9 cellular contexts compared by ENCODE assay signal in genomic region chr11:67649634-67650540, GRCh38. TPM values are rescaled to one million over a fixed set of nuclear protein-coding genes. Genes with fewer than 3 reads are reported as not detected.
DNase-seq lines count a peak whose midpoint lies in the region; ATAC-seq and TF ChIP-seq lines count a peak whose summit lies in the region.
"Had no signal": no experiment of that assay in that cellular context is flagged by ENCODE, and none has a peak within 500 bp of the region (broad histone marks: within the 10 kb centered on the region; RNA-seq: fewer than 3 reads in every experiment).

No MANE protein-coding gene starts in this region.

- no peak for DNase-seq in activated CD4-positive, alpha-beta T cell treated with anti-CD3 and anti-CD28 coated beads, Interleukin-2, amount 10 ng/mL, durations not matched to agents 24 days and 14 days
- no peak for DNase-seq in activated CD4-positive, alpha-beta T cell treated with anti-CD3 and anti-CD28 coated beads, Interleukin-2, amount 50 U/mL, for 4 hours
- DNase-seq in SW480 (ENCODE audit: low spot score) = peak; percentile 37
- DNase-seq in kidney tubule cell (ENCODE audit: low spot score) = peak; percentile 20
- no peak for DNase-seq in testis
- no peak for DNase-seq in GDM1 (lab: John Stamatoyannopoulos, UW)
- DNase-seq: Right ventricle myocardium superior had no signal

- no peaks in the 10 kb centered on the region for H3K9me3 ChIP-seq in testis

- H3K9me3 Mint-ChIP-seq in activated CD4-positive, alpha-beta T cell treated with anti-CD3 and anti-CD28 coated beads, Interleukin-2, amount 10 ng/mL, durations not matched to agents 24 days and 14 days = no peaks in the 10 kb centered on the region

- intact Hi-C loops in activated CD4-positive, alpha-beta T cell treated with anti-CD3 and anti-CD28 coated beads, Interleukin-2, amount 10 ng/mL, durations not matched to agents 24 days and 14 days (cut with micrococcal nuclease) = no loop called here
- intact Hi-C loops in testis (cut with DNase I; ENCODE audit: low total_unique reads) = no loop called here

- H3K36me3 ChIP-seq in testis (ENCODE audit: low read depth, missing control alignments) = no peaks in the 10 kb centered on the region

- TF ChIP-seq CTCF in testis (IDR thresholded peaks at IDR 0.05) = no peak

- TF ChIP-seq POLR2A in testis (IDR thresholded peaks at IDR 0.05) = no peak

- peak overlapping the region; percentile 84 for H3K27ac Mint-ChIP-seq in activated CD4-positive, alpha-beta T cell treated with anti-CD3 and anti-CD28 coated beads, Interleukin-2, amount 10 ng/mL, durations not matched to agents 24 days and 14 days

- no peak overlapping the region for H3K27ac ChIP-seq in testis

- peaks cover 18% of the 10 kb centered on the region for H3K4me1 Mint-ChIP-seq in activated CD4-positive, alpha-beta T cell treated with anti-CD3 and anti-CD28 coated beads, Interleukin-2, amount 10 ng/mL, durations not matched to agents 24 days and 14 days

- no peak for ATAC-seq in HG03565 (IDR thresholded peaks at IDR 0.05; ENCODE audit: unreplicated experiment)
- no peak for ATAC-seq in GM21529 (IDR thresholded peaks at IDR 0.05; ENCODE audit: unreplicated experiment)

- no peaks in the 10 kb centered on the region for H3K4me1 ChIP-seq in testis

- no peaks in the 10 kb centered on the region for H3K36me3 Mint-ChIP-seq in activated CD4-positive, alpha-beta T cell treated with anti-CD3 and anti-CD28 coated beads, Interleukin-2, amount 10 ng/mL, durations not matched to agents 24 days and 14 days (ENCODE audit: low read depth)

- no peaks in the 10 kb centered on the region for H3K27me3 Mint-ChIP-seq in activated CD4-positive, alpha-beta T cell treated with anti-CD3 and anti-CD28 coated beads, Interleukin-2, amount 10 ng/mL, durations not matched to agents 24 days and 14 days

- peak overlapping the region; percentile 87 for H3K4me3 Mint-ChIP-seq in activated CD4-positive, alpha-beta T cell treated with anti-CD3 and anti-CD28 coated beads, Interleukin-2, amount 10 ng/mL, durations not matched to agents 24 days and 14 days

- 69 to 71% methylated on average over 20 to 22 of the region's 22 CpGs for WGBS in testis, 2 donors

- H3K27me3 ChIP-seq in testis = no peaks in the 10 kb centered on the region

- peak overlapping the region; percentile 7 to 42 for H3K4me3 ChIP-seq in testis

RNA-seq across cellular contexts. Expression of gene ACY3, which starts 0.6 kb away (rescaled TPM):
- total RNA-seq in activated CD4-positive, alpha-beta T cell treated with anti-CD3 and anti-CD28 coated beads, Interleukin-2, amount 10 ng/mL, durations not matched to agents 24 days and 14 days = 0.14 TPM in 1 of 2 replicates, not detected in the other
- under 1 TPM in 1 of 2 donors, not detected in 1; 0.50 TPM for total RNA-seq in testis
- polyA plus RNA-seq in testis (ENCODE audit: insufficient read depth, low read depth, low replicate concordance) = 0.66 TPM
- total RNA-seq: Right ventricle myocardium superior had no signal

RNA-seq across cellular contexts. Expression of gene TBX10, which starts 10.3 kb away (rescaled TPM):
- not detected in 2 replicates for total RNA-seq in activated CD4-positive, alpha-beta T cell treated with anti-CD3 and anti-CD28 coated beads, Interleukin-2, amount 10 ng/mL, durations not matched to agents 24 days and 14 days
- under 1 TPM in 1 of 2 donors, not detected in 1; 0.50 TPM for total RNA-seq in testis
- not detected for polyA plus RNA-seq in testis (ENCODE audit: insufficient read depth, low read depth, low replicate concordance)

RNA-seq across cellular contexts. Expression of gene NUDT8, which starts 20.1 kb away (rescaled TPM):
- total RNA-seq in activated CD4-positive, alpha-beta T cell treated with anti-CD3 and anti-CD28 coated beads, Interleukin-2, amount 10 ng/mL, durations not matched to agents 24 days and 14 days = 22.2 and 22.6 TPM in 2 replicates
- total RNA-seq in testis = 1 to 10 TPM; 6.2 to 7.0 TPM
- polyA plus RNA-seq in testis (ENCODE audit: insufficient read depth, low read depth, low replicate concordance) = 4.0 TPM

RNA-seq across cellular contexts. Expression of gene ALDH3B2, which starts 24.5 kb away (rescaled TPM):
- total RNA-seq in activated CD4-positive, alpha-beta T cell treated with anti-CD3 and anti-CD28 coated beads, Interleukin-2, amount 10 ng/mL, durations not matched to agents 24 days and 14 days = not detected in 2 replicates
- under 1 TPM in 1 of 2 donors, not detected in 1; 0.19 TPM for total RNA-seq in testis
- not detected for polyA plus RNA-seq in testis (ENCODE audit: insufficient read depth, low read depth, low replicate concordance)
- total RNA-seq: Right ventricle myocardium superior had no signal

RNA-seq across cellular contexts. Expression of gene NDUFV1, which starts 43.2 kb away (rescaled TPM):
- 304 and 321 TPM in 2 replicates for total RNA-seq in activated CD4-positive, alpha-beta T cell treated with anti-CD3 and anti-CD28 coated beads, Interleukin-2, amount 10 ng/mL, durations not matched to agents 24 days and 14 days
- 100 to 1,000 TPM; 312 to 369 TPM for total RNA-seq in testis
- polyA plus RNA-seq in testis (ENCODE audit: insufficient read depth, low read depth, low replicate concordance) = 187 TPM

Comparison
In these comparisons a context has a peak if more than half of its experiments do, and no peak if none do; other contexts are left out.
1. DNase-seq: peak in SW480 (single experiment) and kidney tubule cell (single experiment); none in activated CD4-positive, alpha-beta T cell treated with anti-CD3 and anti-CD28 coated beads, Interleukin-2, amount 10 ng/mL, durations not matched to agents 24 days and 14 days (single experiment), activated CD4-positive, alpha-beta T cell treated with anti-CD3 and anti-CD28 coated beads, Interleukin-2, amount 50 U/mL, for 4 hours (0 of 2), testis (single experiment) and GDM1 (single experiment).